Comparison of ENCODE assay signal across 26 cellular contexts in genomic region chr6:106782524-106783265, GRCh38.
DNase-seq lines count a peak whose midpoint lies in the region; ATAC-seq, FAIRE-seq and TF ChIP-seq lines count a peak whose summit lies in the region.
"Had no signal": no experiment of that assay in that cellular context is flagged by ENCODE, and none has a peak within 500 bp of the region (broad histone marks: within the 10 kb centered on the region; RNA-seq: fewer than 3 reads in every experiment).

No MANE protein-coding gene starts in this region.

- peak overlapping the region; percentile 67 for H3K27ac Mint-ChIP-seq in MCF 10A (ENCODE audit: low read depth, unreplicated experiment)
- no peak overlapping the region for H3K27ac Mint-ChIP-seq in T-helper 2 cell treated with Interferon-gamma antibody and Interleukin-4, amounts not matched to agents 5 μg/mL and 100 μg/mL, for 36 hours
- H3K27ac Mint-ChIP-seq: activated naive CD4-positive, alpha-beta T cell treated with anti-CD3 and anti-CD28 coated beads, Interleukin-2, amount 50 U/mL, for 24 hours; stimulated activated naive CD8-positive, alpha-beta T cell treated with anti-CD3 and anti-CD28 coated beads, Interleukin-15, amount 100 ng/mL, for 72 hours had no signal

- H3K4me1 ChIP-seq in breast epithelium (no peaks in the 10 kb centered on the region), kidney (ENCODE audit: control insufficient read depth in 1 of 2, insufficient read depth in 1 of 2, low read depth in 1 of 2, low read length in 2 of 2) (peaks cover under 1 to 17% of the 10 kb centered on the region in 2 donors), prostate gland (replicated peaks) (no peaks in the 10 kb centered on the region)
- H3K4me1 ChIP-seq: gastroesophageal sphincter, tibial nerve had no signal

- WGBS in prostate gland = 28% methylated on average over 14 of the region's 14 CpGs

- no peaks in the 10 kb centered on the region for H3K27me3 Mint-ChIP-seq in MCF 10A (ENCODE audit: insufficient read depth, unreplicated experiment)
- H3K27me3 Mint-ChIP-seq in T-helper 2 cell treated with Interferon-gamma antibody and Interleukin-4, amounts not matched to agents 5 μg/mL and 100 μg/mL, for 36 hours (ENCODE audit: low read depth) = peaks cover 7% of the 10 kb centered on the region

- FAIRE-seq in bronchial epithelial cell (lab: Jason Lieb, UNC) (peak; percentile 58), kidney (lab: Jason Lieb, UNC) (no peak)

- H3K27me3 ChIP-seq in breast epithelium (no peaks in the 10 kb centered on the region), bronchial epithelial cell (ENCODE audit: control insufficient read depth, insufficient read depth, low read length) (no peaks in the 10 kb centered on the region), prostate gland (replicated peaks; ENCODE audit: insufficient read depth) (no peaks in the 10 kb centered on the region)
- H3K27me3 ChIP-seq: tibial nerve had no signal

- H3K27ac ChIP-seq in breast epithelium (peak overlapping the region in 1 of 2 donors; percentile 33), kidney (ENCODE audit: low read depth in 2 of 2, low read length in 2 of 2) (peak overlapping the region; percentile 81 to 88), prostate gland (peak overlapping the region in 1 of 2 donors; percentile 43)
- H3K27ac ChIP-seq: gastroesophageal sphincter, tibial nerve had no signal

- H3K9ac ChIP-seq in kidney (ENCODE audit: low read length in 2 of 2) = peak overlapping the region; percentile 27 to 83

- H3K4me1 Mint-ChIP-seq in MCF 10A (ENCODE audit: insufficient read depth, unreplicated experiment) = peaks cover 14% of the 10 kb centered on the region
- H3K4me1 Mint-ChIP-seq in T-helper 2 cell treated with Interferon-gamma antibody and Interleukin-4, amounts not matched to agents 5 μg/mL and 100 μg/mL, for 36 hours (ENCODE audit: low read depth) = no peaks in the 10 kb centered on the region
- H3K4me1 Mint-ChIP-seq: activated naive CD4-positive, alpha-beta T cell treated with anti-CD3 and anti-CD28 coated beads, Interleukin-2, amount 50 U/mL, for 24 hours; neural crest cell; stimulated activated naive CD8-positive, alpha-beta T cell treated with anti-CD3 and anti-CD28 coated beads, Interleukin-15, amount 100 ng/mL, for 72 hours had no signal

- DNase-seq in MCF 10A (ENCODE audit: unreplicated experiment) = no peak
- no peak for DNase-seq in breast epithelium (ENCODE audit: low spot score in 2 of 2)
- no peak for DNase-seq in bronchial epithelial cell (ENCODE audit: low read depth)
- DNase-seq in kidney = no peak
- DNase-seq in prostate gland (ENCODE audit: low spot score) = peak; percentile 34
- DNase-seq in T-helper 2 cell treated with Interferon-gamma antibody and Interleukin-4, amounts not matched to agents 5 μg/mL and 100 μg/mL, for 36 hours (ENCODE audit: low spot score) = no peak
- DNase-seq in stimulated activated CD4-positive, alpha-beta T cell treated with anti-CD3 and anti-CD28 coated beads, Interleukin-12 subunit alpha, Interleukin-12 subunit beta, amount 100 ng/mL, for 4 hours = no peak
- DNase-seq: 8988T; activated CD4-positive, alpha-beta T cell treated with anti-CD3 and anti-CD28 coated beads for 4 hours; AML-193; aorta; DMS53; GF-D8; H9; KBM-7; MV-4-11; NCI-H1694; NCI-H2171 treated with DMSO at 0.1 percent for 48 hours; NCI-H526 treated with DMSO at 0.1 percent for 48 hours; stimulated activated naive CD8-positive, alpha-beta T cell treated with anti-CD3 and anti-CD28 coated beads, Interleukin-15, amount 100 ng/mL, for 72 hours; SW 1271 had no signal

- TF ChIP-seq POLR2A in breast epithelium (IDR thresholded peaks at IDR 0.05) (no peak), prostate gland (IDR thresholded peaks at IDR 0.05) (no peak)

- H3K4me3 ChIP-seq in breast epithelium (no peak overlapping the region), bronchial epithelial cell (ENCODE audit: low read depth, low read length) (no peak overlapping the region), kidney (ENCODE audit: low read length in 2 of 2) (peak overlapping the region; percentile 80 to 94), prostate gland (no peak overlapping the region)
- H3K4me3 ChIP-seq: gastroesophageal sphincter, tibial nerve had no signal

- TF ChIP-seq CTCF in MCF 10A (IDR thresholded peaks at IDR 0.05; ENCODE audit: unreplicated experiment) (no peak), breast epithelium (IDR thresholded peaks at IDR 0.05) (no peak), bronchial epithelial cell (IDR thresholded peaks at IDR 0.05; ENCODE audit: insufficient read depth, low read length, severe bottlenecking) (no peak), kidney (IDR thresholded peaks at IDR 0.05; ENCODE audit: borderline replicate concordance, extremely low read depth, insufficient read depth) (no peak), prostate gland (IDR thresholded peaks at IDR 0.05) (no peak)

- POLR2A ChIA-PET in MCF 10A (lab: Yijun Ruan, JAX) = interaction anchor here (0.6 to 0.8 kb wide), 3 partner anchors 18 to 113 kb away, joined by 3 read pairs; no protein-coding TSS in a partner anchor

- ATAC-seq in HG03432 (IDR thresholded peaks at IDR 0.05; ENCODE audit: unreplicated experiment) = no peak
- ATAC-seq: gastroesophageal sphincter; stimulated activated naive CD8-positive, alpha-beta T cell treated with anti-CD3 and anti-CD28 coated beads, Interleukin-15, amount 100 ng/mL, for 72 hours had no signal

- H3K4me3 Mint-ChIP-seq in MCF 10A (ENCODE audit: unreplicated experiment) = no peak overlapping the region
- H3K4me3 Mint-ChIP-seq in T-helper 2 cell treated with Interferon-gamma antibody and Interleukin-4, amounts not matched to agents 5 μg/mL and 100 μg/mL, for 36 hours = no peak overlapping the region
- H3K4me3 Mint-ChIP-seq: activated naive CD4-positive, alpha-beta T cell treated with anti-CD3 and anti-CD28 coated beads, Interleukin-2, amount 50 U/mL, for 24 hours; H9; neural crest cell; stimulated activated naive CD8-positive, alpha-beta T cell treated with anti-CD3 and anti-CD28 coated beads, Interleukin-15, amount 100 ng/mL, for 72 hours had no signal

- H3K36me3 Mint-ChIP-seq in MCF 10A (ENCODE audit: insufficient read depth, unreplicated experiment) = no peaks in the 10 kb centered on the region
- H3K36me3 Mint-ChIP-seq in T-helper 2 cell treated with Interferon-gamma antibody and Interleukin-4, amounts not matched to agents 5 μg/mL and 100 μg/mL, for 36 hours (ENCODE audit: low read depth) = no peaks in the 10 kb centered on the region

- H3K9me3 ChIP-seq in breast epithelium (no peaks in the 10 kb centered on the region), kidney (ENCODE audit: control insufficient read depth in 1 of 2, low read length in 2 of 2) (peaks cover 0 to 4% of the 10 kb centered on the region in 2 donors), prostate gland (no peaks in the 10 kb centered on the region)

- CTCF ChIA-PET in MCF 10A (lab: Yijun Ruan, JAX) = interaction anchor here (1.4 kb wide), 1 partner anchor 10 kb away, joined by 3 read pairs; no protein-coding TSS in a partner anchor

- intact Hi-C loops in MCF 10A (cut with micrococcal nuclease) = no loop called here
- intact Hi-C loops in breast epithelium (cut with DNase I; ENCODE audit: low total_unique reads) = no loop called here
- intact Hi-C loops in kidney (cut with DNase I) = no loop called here
- intact Hi-C loops in prostate gland (cut with DNase I) = no loop called here

- BruUV-seq in MCF 10A (replicated peaks; lab: Mats Ljungman, UMichigan) = no TSS peak

- H3K9me3 Mint-ChIP-seq in MCF 10A (ENCODE audit: unreplicated experiment) = no peaks in the 10 kb centered on the region
- H3K9me3 Mint-ChIP-seq in T-helper 2 cell treated with Interferon-gamma antibody and Interleukin-4, amounts not matched to agents 5 μg/mL and 100 μg/mL, for 36 hours = peaks cover 15% of the 10 kb centered on the region

- H3K36me3 ChIP-seq in breast epithelium (no peaks in the 10 kb centered on the region), bronchial epithelial cell (ENCODE audit: control insufficient read depth, insufficient read depth, low read length) (no peaks in the 10 kb centered on the region), kidney (ENCODE audit: control insufficient read depth in 1 of 2, insufficient read depth in 2 of 2, low read length in 2 of 2) (peaks cover 0 to 9% of the 10 kb centered on the region in 2 donors), prostate gland (no peaks in the 10 kb centered on the region)
- H3K36me3 ChIP-seq: gastroesophageal sphincter, tibial nerve had no signal

Comparison
In these comparisons a context has a peak if more than half of its experiments do, and no peak if none do; other contexts are left out.
1. H3K4me3 ChIP-seq: peak in kidney (2 of 2); none in breast epithelium (0 of 3), bronchial epithelial cell (single experiment) and prostate gland (0 of 2).